ENCODE assay signal across 24 cellular contexts in genomic region chr2:171972329-171972982, GRCh38.
"Had no signal": no experiment of that assay in that cellular context is flagged by ENCODE, and none has a peak within 500 bp of the region (broad histone marks: within the 10 kb centered on the region; RNA-seq: fewer than 3 reads in every experiment).

No MANE protein-coding gene starts in this region.

- H3K9me3 Mint-ChIP-seq: activated naive CD4-positive, alpha-beta T cell treated with anti-CD3 and anti-CD28 coated beads, Interleukin-2, amount 50 U/mL, for 72 hours; activated T-cell treated with anti-CD3 and anti-CD28 coated beads, Interleukin-2, amount 50 U/mL, for 72 hours; endodermal cell; naive thymus-derived CD4-positive, alpha-beta T cell; neural progenitor cell; stimulated activated naive B cell treated with anti-CD40 and anti-IgM and Interleukin-4, amounts not matched to agents 10 μg/mL and 1 μg/mL and 100 μg/mL, for 72 hours; T-cell; T-helper 2 cell treated with Interferon-gamma antibody and Interleukin-4, amounts not matched to agents 5 μg/mL and 100 μg/mL, for 36 hours had no signal

- H3K27ac ChIP-seq: breast epithelium, coronary artery, epithelial cell of prostate, neural progenitor cell, transverse colon, uterus had no signal

- H3K9ac ChIP-seq: neural progenitor cell had no signal

- FAIRE-seq: kidney, TTC549 had no signal

- H3K4me3 ChIP-seq: breast epithelium, coronary artery, lung, neural progenitor cell, transverse colon, uterus had no signal

- ATAC-seq: activated naive CD4-positive, alpha-beta T cell treated with anti-CD3 and anti-CD28 coated beads, Interleukin-2, amount 50 U/mL, for 72 hours; activated T-cell treated with anti-CD3 and anti-CD28 coated beads, Interleukin-2, amount 50 U/mL, for 72 hours; left lobe of liver; naive thymus-derived CD4-positive, alpha-beta T cell; stimulated activated naive B cell treated with anti-CD40 and anti-IgM and Interleukin-4, amounts not matched to agents 10 μg/mL and 1 μg/mL and 100 μg/mL, for 72 hours; T-cell had no signal

- H3K27ac Mint-ChIP-seq: activated T-cell treated with anti-CD3 and anti-CD28 coated beads, Interleukin-2, amount 50 U/mL, for 72 hours; endodermal cell; neural progenitor cell; progenitor cell of endocrine pancreas; stimulated activated naive B cell treated with anti-CD40 and anti-IgM and Interleukin-4, amounts not matched to agents 10 μg/mL and 1 μg/mL and 100 μg/mL, for 72 hours; T-cell; T-helper 2 cell treated with Interferon-gamma antibody and Interleukin-4, amounts not matched to agents 5 μg/mL and 100 μg/mL, for 36 hours had no signal

- H3K4me2 ChIP-seq: neural progenitor cell had no signal

- H3K27me3 ChIP-seq: breast epithelium, neural progenitor cell, transverse colon, uterus had no signal

- H3K4me1 ChIP-seq: breast epithelium, transverse colon, uterus had no signal

- H3K27me3 Mint-ChIP-seq: naive thymus-derived CD4-positive, alpha-beta T cell; progenitor cell of endocrine pancreas; stimulated activated naive B cell treated with anti-CD40 and anti-IgM and Interleukin-4, amounts not matched to agents 10 μg/mL and 1 μg/mL and 100 μg/mL, for 72 hours; T-cell had no signal

- H3K9me3 ChIP-seq: breast epithelium, transverse colon, uterus had no signal

- H3K36me3 ChIP-seq: breast epithelium, uterus had no signal

- DNase-seq: activated CD8-positive, alpha-beta memory T cell treated with anti-CD3 and anti-CD28 coated beads, Interleukin-2, amount 50 U/mL, for 48 hours; activated effector memory CD4-positive, alpha-beta T cell treated with anti-CD3 and anti-CD28 coated beads, Interleukin-2, amount 50 U/mL, for 16 hours; activated T-cell treated with anti-CD3 and anti-CD28 coated beads, Interleukin-2, amount 50 U/mL, for 72 hours; amniotic stem cell; endodermal cell; kidney; naive thymus-derived CD4-positive, alpha-beta T cell; retina; stimulated activated CD4-positive, alpha-beta T cell treated with anti-CD3 and anti-CD28 coated beads, Interleukin-2, amount 100 ng/mL, for 48 hours; stimulated activated CD8-positive, alpha-beta memory T cell treated with anti-CD3 and anti-CD28 coated beads, Interleukin-4, amount 100 ng/mL, for 48 hours; stimulated activated naive B cell treated with anti-CD40 and anti-IgM and Interleukin-4, amounts not matched to agents 10 μg/mL and 1 μg/mL and 100 μg/mL, for 72 hours; T-cell; transverse colon; uterus had no signal

- H3K4me3 Mint-ChIP-seq: activated T-cell treated with anti-CD3 and anti-CD28 coated beads, Interleukin-2, amount 50 U/mL, for 72 hours; endodermal cell; naive thymus-derived CD4-positive, alpha-beta T cell; neural progenitor cell; stimulated activated naive B cell treated with anti-CD40 and anti-IgM and Interleukin-4, amounts not matched to agents 10 μg/mL and 1 μg/mL and 100 μg/mL, for 72 hours; T-cell; T-helper 2 cell treated with Interferon-gamma antibody and Interleukin-4, amounts not matched to agents 5 μg/mL and 100 μg/mL, for 36 hours had no signal

- H2AFZ ChIP-seq: neural progenitor cell had no signal

- H3K4me1 Mint-ChIP-seq: endodermal cell; neural progenitor cell; stimulated activated naive B cell treated with anti-CD40 and anti-IgM and Interleukin-4, amounts not matched to agents 10 μg/mL and 1 μg/mL and 100 μg/mL, for 72 hours; T-cell had no signal
